Comparison of ENCODE assay signal across 1 cellular context in the genomic region with DNA sequence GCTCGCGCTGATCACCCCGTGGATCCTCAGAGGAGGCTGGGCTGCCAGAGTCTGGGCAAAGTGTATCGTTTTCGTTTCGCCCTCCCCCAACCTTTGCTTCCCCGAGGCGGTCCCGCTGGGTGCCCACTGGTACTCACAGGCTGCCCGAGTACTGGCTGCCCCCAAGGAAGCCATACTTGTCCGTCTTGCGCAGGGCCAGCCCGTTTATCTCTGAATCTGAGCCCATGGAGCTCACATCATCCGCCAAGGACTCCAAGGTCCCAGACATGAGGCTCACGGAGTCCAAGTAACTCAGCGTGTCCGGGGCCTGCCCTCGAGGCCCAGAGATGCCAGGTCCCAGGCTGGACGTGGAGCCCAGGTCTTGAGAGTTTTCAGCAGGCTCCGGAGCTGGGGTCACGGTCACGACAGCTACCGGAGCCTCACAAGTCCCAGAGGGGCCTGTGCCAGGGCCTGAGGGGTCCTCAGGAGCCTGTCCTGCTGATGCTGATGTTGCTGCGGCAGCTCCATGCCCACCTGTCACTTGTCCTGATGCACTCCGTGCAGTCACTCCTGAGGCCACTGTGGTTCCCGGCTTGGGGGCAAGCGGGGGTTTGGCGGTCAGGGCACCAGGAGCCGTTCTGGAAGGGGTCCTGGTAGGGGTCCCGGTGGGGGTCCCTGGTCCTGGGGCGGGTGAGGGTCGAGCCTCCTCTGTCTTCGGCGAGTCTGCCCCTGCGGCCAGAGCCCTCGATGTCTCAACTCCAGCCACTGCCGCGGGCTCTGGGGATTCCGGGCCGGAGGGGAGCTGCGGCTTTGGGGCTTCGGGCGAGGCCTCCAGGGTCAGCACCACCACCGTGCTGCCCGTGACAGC.
TF ChIP-seq lines count a peak whose summit lies in the region.

No MANE protein-coding gene starts in this region.

TF ChIP-seq in HepG2, 621 proteins besides CTCF, POLR2A, EP300 and RAD21 (continued from another document and continues in another):
- TF ChIP-seq TRIM22 (IDR thresholded peaks at IDR 0.05) (no peak), ZNF589 (CRISPR knock-in tag; conservative IDR thresholded peaks at IDR 0.05) (no peak), AGO2 (optimal IDR thresholded peaks at IDR 0.05; ENCODE audit: low read depth, low read length) (peak; percentile 61), ZNF101 (CRISPR knock-in tag; IDR thresholded peaks at IDR 0.05; ENCODE audit: borderline replicate concordance, low read depth) (no peak), CHD4 (IDR thresholded peaks at IDR 0.05; ENCODE audit: borderline replicate concordance, low read length) (no peak), ETV5 (CRISPR knock-in tag; IDR thresholded peaks at IDR 0.05; ENCODE audit: borderline replicate concordance) (no peak), TEAD3 (CRISPR knock-in tag; optimal IDR thresholded peaks at IDR 0.05; ENCODE audit: borderline replicate concordance) (no peak), BRCA1 (CRISPR knock-in tag; IDR thresholded peaks at IDR 0.05) (no peak), ZNF496 (CRISPR knock-in tag; IDR thresholded peaks at IDR 0.05; ENCODE audit: insufficient replicate concordance) (no peak), ZNF580 (CRISPR knock-in tag; IDR thresholded peaks at IDR 0.05; ENCODE audit: borderline replicate concordance, low read depth) (no peak), ZBTB42 (CRISPR knock-in tag; IDR thresholded peaks at IDR 0.05) (no peak), ELF1 (CRISPR knock-in tag; IDR thresholded peaks at IDR 0.05) (no peak), ZNF772 (CRISPR knock-in tag; IDR thresholded peaks at IDR 0.05) (peak; percentile 56; the same call in 1 of the 2 replicates), NAIF1 (CRISPR knock-in tag; IDR thresholded peaks at IDR 0.05; ENCODE audit: borderline replicate concordance) (no peak), MIER2 (CRISPR knock-in tag; IDR thresholded peaks at IDR 0.05) (no peak), ZFP82 (CRISPR knock-in tag; IDR thresholded peaks at IDR 0.05; ENCODE audit: borderline replicate concordance) (no peak), SKIL (CRISPR knock-in tag; IDR thresholded peaks at IDR 0.05; ENCODE audit: borderline replicate concordance) (no peak), ZNF784 (CRISPR knock-in tag; IDR thresholded peaks at IDR 0.05; ENCODE audit: borderline replicate concordance) (no peak), ZNF441 (CRISPR knock-in tag; IDR thresholded peaks at IDR 0.05; ENCODE audit: borderline replicate concordance) (no peak; the same call in 1 of the 2 replicates), U2AF1 (optimal IDR thresholded peaks at IDR 0.05; ENCODE audit: low read depth, low read length) (no peak), ZNF788 (CRISPR knock-in tag; IDR thresholded peaks at IDR 0.05; ENCODE audit: borderline replicate concordance) (0 out of 2 replicates have a peak, but pooled peaks have one; percentile 12), ZNF562 (CRISPR knock-in tag; IDR thresholded peaks at IDR 0.05; ENCODE audit: borderline replicate concordance) (no peak), ZNF572 (CRISPR knock-in tag; IDR thresholded peaks at IDR 0.05) (peak; percentile 19; the same call in 1 of the 2 replicates), EEA1 (CRISPR knock-in tag; IDR thresholded peaks at IDR 0.05; ENCODE audit: borderline replicate concordance) (0 out of 2 replicates have a peak, but pooled peaks have one; percentile 48), MYPOP (CRISPR knock-in tag; IDR thresholded peaks at IDR 0.05) (no peak), HNRNPK (IDR thresholded peaks at IDR 0.05; ENCODE audit: low read depth, low read length, poor library complexity, severe bottlenecking) (no peak), ZNF20 (CRISPR knock-in tag; IDR thresholded peaks at IDR 0.05) (no peak)
- TF ChIP-seq, protein P1, sequence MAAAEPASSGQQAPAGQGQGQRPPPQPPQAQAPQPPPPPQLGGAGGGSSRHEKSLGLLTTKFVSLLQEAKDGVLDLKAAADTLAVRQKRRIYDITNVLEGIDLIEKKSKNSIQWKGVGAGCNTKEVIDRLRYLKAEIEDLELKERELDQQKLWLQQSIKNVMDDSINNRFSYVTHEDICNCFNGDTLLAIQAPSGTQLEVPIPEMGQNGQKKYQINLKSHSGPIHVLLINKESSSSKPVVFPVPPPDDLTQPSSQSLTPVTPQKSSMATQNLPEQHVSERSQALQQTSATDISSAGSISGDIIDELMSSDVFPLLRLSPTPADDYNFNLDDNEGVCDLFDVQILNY (CRISPR knock-in tag; conservative IDR thresholded peaks at IDR 0.05) = no peak
- TF ChIP-seq, protein P2, sequence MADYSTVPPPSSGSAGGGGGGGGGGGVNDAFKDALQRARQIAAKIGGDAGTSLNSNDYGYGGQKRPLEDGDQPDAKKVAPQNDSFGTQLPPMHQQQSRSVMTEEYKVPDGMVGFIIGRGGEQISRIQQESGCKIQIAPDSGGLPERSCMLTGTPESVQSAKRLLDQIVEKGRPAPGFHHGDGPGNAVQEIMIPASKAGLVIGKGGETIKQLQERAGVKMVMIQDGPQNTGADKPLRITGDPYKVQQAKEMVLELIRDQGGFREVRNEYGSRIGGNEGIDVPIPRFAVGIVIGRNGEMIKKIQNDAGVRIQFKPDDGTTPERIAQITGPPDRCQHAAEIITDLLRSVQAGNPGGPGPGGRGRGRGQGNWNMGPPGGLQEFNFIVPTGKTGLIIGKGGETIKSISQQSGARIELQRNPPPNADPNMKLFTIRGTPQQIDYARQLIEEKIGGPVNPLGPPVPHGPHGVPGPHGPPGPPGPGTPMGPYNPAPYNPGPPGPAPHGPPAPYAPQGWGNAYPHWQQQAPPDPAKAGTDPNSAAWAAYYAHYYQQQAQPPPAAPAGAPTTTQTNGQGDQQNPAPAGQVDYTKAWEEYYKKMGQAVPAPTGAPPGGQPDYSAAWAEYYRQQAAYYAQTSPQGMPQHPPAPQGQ (CRISPR knock-in tag; IDR thresholded peaks at IDR 0.05; ENCODE audit: borderline replicate concordance) = no peak
- TF ChIP-seq, protein P3, sequence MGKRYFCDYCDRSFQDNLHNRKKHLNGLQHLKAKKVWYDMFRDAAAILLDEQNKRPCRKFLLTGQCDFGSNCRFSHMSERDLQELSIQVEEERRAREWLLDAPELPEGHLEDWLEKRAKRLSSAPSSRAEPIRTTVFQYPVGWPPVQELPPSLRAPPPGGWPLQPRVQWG (CRISPR knock-in tag; IDR thresholded peaks at IDR 0.05; ENCODE audit: borderline replicate concordance, low read depth) = no peak
- TF ChIP-seq, protein P4, sequence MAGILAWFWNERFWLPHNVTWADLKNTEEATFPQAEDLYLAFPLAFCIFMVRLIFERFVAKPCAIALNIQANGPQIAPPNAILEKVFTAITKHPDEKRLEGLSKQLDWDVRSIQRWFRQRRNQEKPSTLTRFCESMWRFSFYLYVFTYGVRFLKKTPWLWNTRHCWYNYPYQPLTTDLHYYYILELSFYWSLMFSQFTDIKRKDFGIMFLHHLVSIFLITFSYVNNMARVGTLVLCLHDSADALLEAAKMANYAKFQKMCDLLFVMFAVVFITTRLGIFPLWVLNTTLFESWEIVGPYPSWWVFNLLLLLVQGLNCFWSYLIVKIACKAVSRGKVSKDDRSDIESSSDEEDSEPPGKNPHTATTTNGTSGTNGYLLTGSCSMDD (CRISPR knock-in tag; IDR thresholded peaks at IDR 0.05) = no peak
- TF ChIP-seq, protein P5, sequence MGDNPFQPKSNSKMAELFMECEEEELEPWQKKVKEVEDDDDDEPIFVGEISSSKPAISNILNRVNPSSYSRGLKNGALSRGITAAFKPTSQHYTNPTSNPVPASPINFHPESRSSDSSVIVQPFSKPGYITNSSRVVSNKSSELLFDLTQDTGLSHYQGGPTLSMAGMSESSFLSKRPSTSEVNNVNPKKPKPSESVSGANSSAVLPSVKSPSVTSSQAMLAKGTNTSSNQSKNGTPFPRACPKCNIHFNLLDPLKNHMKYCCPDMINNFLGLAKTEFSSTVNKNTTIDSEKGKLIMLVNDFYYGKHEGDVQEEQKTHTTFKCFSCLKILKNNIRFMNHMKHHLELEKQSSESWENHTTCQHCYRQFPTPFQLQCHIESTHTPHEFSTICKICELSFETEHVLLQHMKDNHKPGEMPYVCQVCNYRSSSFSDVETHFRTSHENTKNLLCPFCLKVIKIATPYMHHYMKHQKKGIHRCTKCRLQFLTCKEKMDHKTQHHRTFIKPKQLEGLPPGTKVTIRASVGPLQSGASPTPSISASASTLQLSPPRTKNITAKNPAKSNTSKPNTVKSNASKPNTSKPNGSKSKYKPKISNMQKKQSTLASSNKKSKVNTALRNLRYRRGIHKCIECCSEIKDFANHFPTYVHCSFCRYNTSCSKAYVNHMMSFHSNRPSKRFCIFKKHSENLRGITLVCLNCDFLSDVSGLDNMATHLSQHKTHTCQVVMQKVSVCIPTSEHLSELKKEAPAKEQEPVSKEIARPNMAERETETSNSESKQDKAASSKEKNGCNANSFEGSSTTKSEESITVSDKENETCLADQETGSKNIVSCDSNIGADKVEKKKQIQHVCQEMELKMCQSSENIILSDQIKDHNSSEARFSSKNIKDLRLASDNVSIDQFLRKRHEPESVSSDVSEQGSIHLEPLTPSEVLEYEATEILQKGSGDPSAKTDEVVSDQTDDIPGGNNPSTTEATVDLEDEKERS (CRISPR knock-in tag; IDR thresholded peaks at IDR 0.05) = no peak
- TF ChIP-seq, protein P6, sequence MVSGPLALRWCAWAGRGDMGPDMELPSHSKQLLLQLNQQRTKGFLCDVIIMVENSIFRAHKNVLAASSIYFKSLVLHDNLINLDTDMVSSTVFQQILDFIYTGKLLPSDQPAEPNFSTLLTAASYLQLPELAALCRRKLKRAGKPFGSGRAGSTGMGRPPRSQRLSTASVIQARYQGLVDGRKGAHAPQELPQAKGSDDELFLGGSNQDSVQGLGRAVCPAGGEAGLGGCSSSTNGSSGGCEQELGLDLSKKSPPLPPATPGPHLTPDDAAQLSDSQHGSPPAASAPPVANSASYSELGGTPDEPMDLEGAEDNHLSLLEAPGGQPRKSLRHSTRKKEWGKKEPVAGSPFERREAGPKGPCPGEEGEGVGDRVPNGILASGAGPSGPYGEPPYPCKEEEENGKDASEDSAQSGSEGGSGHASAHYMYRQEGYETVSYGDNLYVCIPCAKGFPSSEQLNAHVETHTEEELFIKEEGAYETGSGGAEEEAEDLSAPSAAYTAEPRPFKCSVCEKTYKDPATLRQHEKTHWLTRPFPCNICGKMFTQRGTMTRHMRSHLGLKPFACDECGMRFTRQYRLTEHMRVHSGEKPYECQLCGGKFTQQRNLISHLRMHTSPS (CRISPR knock-in tag; IDR thresholded peaks at IDR 0.05; ENCODE audit: low read depth) = no peak
- TF ChIP-seq, protein P7, sequence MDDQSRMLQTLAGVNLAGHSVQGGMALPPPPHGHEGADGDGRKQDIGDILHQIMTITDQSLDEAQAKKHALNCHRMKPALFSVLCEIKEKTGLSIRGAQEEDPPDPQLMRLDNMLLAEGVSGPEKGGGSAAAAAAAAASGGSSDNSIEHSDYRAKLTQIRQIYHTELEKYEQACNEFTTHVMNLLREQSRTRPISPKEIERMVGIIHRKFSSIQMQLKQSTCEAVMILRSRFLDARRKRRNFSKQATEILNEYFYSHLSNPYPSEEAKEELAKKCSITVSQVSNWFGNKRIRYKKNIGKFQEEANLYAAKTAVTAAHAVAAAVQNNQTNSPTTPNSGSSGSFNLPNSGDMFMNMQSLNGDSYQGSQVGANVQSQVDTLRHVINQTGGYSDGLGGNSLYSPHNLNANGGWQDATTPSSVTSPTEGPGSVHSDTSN (CRISPR knock-in tag; IDR thresholded peaks at IDR 0.05; ENCODE audit: borderline replicate concordance) = no peak
- TF ChIP-seq, protein P8, sequence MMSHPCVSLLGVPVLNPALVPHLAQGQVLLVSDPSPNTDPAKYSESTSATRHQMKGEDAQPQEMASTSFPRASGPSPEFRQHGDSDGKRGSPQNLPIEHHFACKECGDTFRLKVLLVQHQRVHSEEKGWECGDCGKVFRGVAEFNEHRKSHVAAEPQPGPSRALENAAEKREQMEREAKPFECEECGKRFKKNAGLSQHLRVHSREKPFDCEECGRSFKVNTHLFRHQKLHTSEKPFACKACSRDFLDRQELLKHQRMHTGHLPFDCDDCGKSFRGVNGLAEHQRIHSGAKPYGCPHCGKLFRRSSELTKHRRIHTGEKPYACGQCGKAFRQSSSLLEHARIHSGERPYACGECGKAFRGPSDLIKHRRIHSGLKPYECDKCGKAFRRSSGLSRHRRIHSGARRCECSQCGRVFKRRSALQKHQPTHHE (CRISPR knock-in tag; IDR thresholded peaks at IDR 0.05; ENCODE audit: borderline replicate concordance) = no peak
